Comparison of ENCODE assay signal across 9 cellular contexts in genomic region chr11:100863080-100863581, GRCh38.
A peak's percentile ranks its signal among the peaks of the same experiment; 100 is the strongest.
DNase-seq lines count a peak whose midpoint lies in the region; ATAC-seq, FAIRE-seq and TF ChIP-seq lines count a peak whose summit lies in the region.
"Had no signal": no experiment of that assay in that cellular context is flagged by ENCODE, and none has a peak within 500 bp of the region (broad histone marks: within the 10 kb centered on the region; RNA-seq: fewer than 3 reads in every experiment).

No MANE protein-coding gene starts in this region.

- peaks cover 22% of the 10 kb centered on the region for H3K4me1 ChIP-seq in BE2C

- no peaks in the 10 kb centered on the region for H3K27me3 Mint-ChIP-seq in WTC11 (ENCODE audit: low read depth)
- no peaks in the 10 kb centered on the region for H3K27me3 Mint-ChIP-seq in mesothelial cell of epicardium (ENCODE audit: low read depth)

- no peaks in the 10 kb centered on the region for H3K36me3 ChIP-seq in BE2C
- H3K36me3 ChIP-seq: thoracic aorta had no signal

- H3K27ac Mint-ChIP-seq in WTC11 (peak overlapping the region; percentile 44), mesothelial cell of epicardium (peak overlapping the region; percentile 10)

- H3K27me3 ChIP-seq in BE2C = no peaks in the 10 kb centered on the region

- DNase-seq in BE2C (peak; percentile 11), GM19239 (ENCODE audit: insufficient read length, low spot score) (no peak), WTC11 (ENCODE audit: low spot score) (no peak), mesothelial cell of epicardium (ENCODE audit: low spot score in 2 of 2, unreplicated experiment in 2 of 2) (no peak), NCI-H748 (lab: John Stamatoyannopoulos, UW; ENCODE audit: unreplicated experiment) (no peak), activated gamma-delta T cell (lab: John Stamatoyannopoulos, UW) (no peak)
- DNase-seq in activated CD4-positive, alpha-beta T cell treated with anti-CD3 and anti-CD28 coated beads for 4 hours = no peak

- CTCF ChIA-PET in WTC11 (lab: Charles Lee) = no interaction called here

- POLR2A ChIA-PET in WTC11 (lab: Charles Lee) = no interaction called here

- H3K9me3 Mint-ChIP-seq in WTC11 (no peaks in the 10 kb centered on the region), mesothelial cell of epicardium (peaks cover 6% of the 10 kb centered on the region)

- H3K4me3 Mint-ChIP-seq in WTC11 (no peak overlapping the region), mesothelial cell of epicardium (no peak overlapping the region)

- H3K4me1 Mint-ChIP-seq in WTC11 (peaks cover 50% of the 10 kb centered on the region), mesothelial cell of epicardium (peaks cover 13% of the 10 kb centered on the region)

- FAIRE-seq in GM19239 (lab: Jason Lieb, UNC) = peak; percentile 64

- ATAC-seq in HG03280 (IDR thresholded peaks at IDR 0.05; ENCODE audit: unreplicated experiment) = peak; percentile 81
- ATAC-seq in WTC11 = no peak; the same call in 1 of the 2 replicates

- H3K4me3 ChIP-seq in BE2C (ENCODE audit: low read depth, low read length) = no peak overlapping the region
- H3K4me3 ChIP-seq: thoracic aorta had no signal

- TF ChIP-seq CTCF in BE2C (IDR thresholded peaks at IDR 0.05; ENCODE audit: low read depth, low read length) (no peak), WTC11 (IDR thresholded peaks at IDR 0.05) (no peak), mesothelial cell of epicardium (IDR thresholded peaks at IDR 0.05; ENCODE audit: unreplicated experiment) (no peak)

- no peaks in the 10 kb centered on the region; the same call in 1 of the 2 replicates for H3K9me3 ChIP-seq in BE2C
- H3K9me3 ChIP-seq: thoracic aorta had no signal

- H3K36me3 Mint-ChIP-seq in WTC11 = no peaks in the 10 kb centered on the region; the same call in 1 of the 2 replicates
- H3K36me3 Mint-ChIP-seq in mesothelial cell of epicardium = peaks cover 2% of the 10 kb centered on the region

TF ChIP-seq in WTC11, 78 proteins besides CTCF, POLR2A, EP300 and RAD21:
- TF ChIP-seq ZNF263 (CRISPR knock-in tag; IDR thresholded peaks at IDR 0.05; ENCODE audit: low read depth) (no peak), TEAD4 (CRISPR knock-in tag; IDR thresholded peaks at IDR 0.05) (no peak), ZNF425 (CRISPR knock-in tag; conservative IDR thresholded peaks at IDR 0.05) (no peak), SMAD4 (CRISPR knock-in tag; IDR thresholded peaks at IDR 0.05) (no peak)
